In genomic region chr6:78505178-78505577, GRCh38 we compare ENCODE assay signal across 23 cellular contexts.
DNase-seq lines count a peak whose midpoint lies in the region; ATAC-seq and TF ChIP-seq lines count a peak whose summit lies in the region.
"Had no signal": no experiment of that assay in that cellular context is flagged by ENCODE, and none has a peak within 500 bp of the region (broad histone marks: within the 10 kb centered on the region; RNA-seq: fewer than 3 reads in every experiment).

No MANE protein-coding gene starts in this region.

- no peaks in the 10 kb centered on the region for H3K9me3 ChIP-seq in osteoblast (ENCODE audit: low read depth, low read length)
- H3K9me3 ChIP-seq: adrenal gland, neutrophil, Peyer's patch, psoas muscle had no signal

- H3K27me3 ChIP-seq in osteoblast (ENCODE audit: insufficient read depth, low read length), result no peaks in the 10 kb centered on the region
- H3K27me3 ChIP-seq: adrenal gland, brain microvascular endothelial cell, heart right ventricle, neutrophil, Peyer's patch had no signal

- no peaks in the 10 kb centered on the region for H3K79me2 ChIP-seq in osteoblast (ENCODE audit: insufficient read depth, low read length)

- peak overlapping the region; percentile 65 for H2AFZ ChIP-seq in osteoblast (ENCODE audit: low read length)

- H3K4me2 ChIP-seq in osteoblast (ENCODE audit: insufficient read depth, low read length), result peak overlapping the region; percentile 61

- no peaks in the 10 kb centered on the region for H3K4me1 ChIP-seq in osteoblast (ENCODE audit: insufficient read depth, low read length)
- H3K4me1 ChIP-seq: adrenal gland, foreskin keratinocyte, heart right ventricle, Peyer's patch, psoas muscle had no signal

- no peak for TF ChIP-seq CTCF in osteoblast (IDR thresholded peaks at IDR 0.05; ENCODE audit: extremely low read depth, low read depth, low read length)

- H4K20me1 ChIP-seq in osteoblast (ENCODE audit: insufficient read depth, low read length), result no peaks in the 10 kb centered on the region

- peak; percentile 84 for ATAC-seq in GM18867 (IDR thresholded peaks at IDR 0.05; ENCODE audit: unreplicated experiment)
- peak; percentile 61 for ATAC-seq in HG03520 (IDR thresholded peaks at IDR 0.05; ENCODE audit: unreplicated experiment)
- ATAC-seq in HG02571 (IDR thresholded peaks at IDR 0.05; ENCODE audit: unreplicated experiment), result no peak
- ATAC-seq in HG03159 (IDR thresholded peaks at IDR 0.05; ENCODE audit: unreplicated experiment), result no peak
- ATAC-seq: activated T-cell treated with anti-CD3 and anti-CD28 coated beads, Interleukin-2, amount 50 U/mL, for 72 hours; foreskin keratinocyte; heart right ventricle; psoas muscle had no signal

- no peaks in the 10 kb centered on the region for H3K36me3 ChIP-seq in osteoblast (ENCODE audit: insufficient read depth, low read length)
- H3K36me3 ChIP-seq: adrenal gland, brain microvascular endothelial cell, heart right ventricle, neutrophil, Peyer's patch had no signal

- H3K27ac ChIP-seq in osteoblast (ENCODE audit: low read depth, low read length), result no peak overlapping the region
- H3K27ac ChIP-seq: adrenal gland, brain microvascular endothelial cell, foreskin keratinocyte, heart right ventricle, neutrophil, Peyer's patch, psoas muscle had no signal

- DNase-seq in RPMI8226 (peak; percentile 15), osteoblast (ENCODE audit: insufficient read length, low spot score, missing footprints) (no peak), T-helper 1 cell (no peak)
- DNase-seq: activated CD4-positive, alpha-beta T cell treated with anti-CD3 and anti-CD28 coated beads for 48 hours; activated naive CD4-positive, alpha-beta T cell treated with Interleukin-2 at 50 U/mL for 16 hours; activated T-cell treated with anti-CD3 and anti-CD28 coated beads, Interleukin-2, amount 50 U/mL, for 72 hours; adrenal gland; AML-193; brain microvascular endothelial cell; CD8-positive, alpha-beta memory T cell; foreskin keratinocyte; GDM1; heart right ventricle; NCI-H1092 treated with DMSO at 0.1 percent for 48 hours; NCI-H1930; Peyer's patch; psoas muscle; T-helper 2 cell had no signal

- H3K4me3 ChIP-seq in osteoblast (ENCODE audit: insufficient read depth, low read length), result peak overlapping the region; percentile 48
- H3K4me3 ChIP-seq: adrenal gland, heart right ventricle, psoas muscle had no signal

Comparison
In these comparisons a context has a peak if more than half of its experiments do, and no peak if none do; other contexts are left out.
1. ATAC-seq: peak in GM18867 (single experiment) and HG03520 (single experiment); none in HG02571 (single experiment) and HG03159 (single experiment).